In the genomic region with DNA sequence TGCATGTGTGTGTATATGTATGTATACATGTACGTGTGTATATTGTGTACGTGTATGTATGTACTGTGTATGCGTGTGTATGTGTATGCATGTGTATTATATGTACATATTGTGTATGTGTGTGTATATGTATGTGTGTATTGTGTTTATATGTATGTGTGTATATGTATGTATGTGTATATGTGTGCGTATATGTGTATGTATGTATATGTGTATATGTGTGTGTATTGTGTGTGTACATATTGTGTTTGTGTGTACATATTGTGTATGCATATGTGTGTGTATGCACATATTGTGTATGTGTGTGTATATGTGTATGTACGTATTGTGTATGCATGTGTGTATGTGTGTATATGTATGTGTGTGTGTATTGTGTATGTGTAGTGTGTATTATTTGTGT, we compare ENCODE assay signal across 16 cellular contexts. TPM values are rescaled to one million over a fixed set of nuclear protein-coding genes. Genes with fewer than 3 reads are reported as not detected.
A peak's percentile ranks its signal among the peaks of the same experiment; 100 is the strongest.
DNase-seq lines count a peak whose midpoint lies in the region; ATAC-seq, FAIRE-seq and TF ChIP-seq lines count a peak whose summit lies in the region.
"Had no signal": no experiment of that assay in that cellular context is flagged by ENCODE, and none has a peak within 500 bp of the region (broad histone marks: within the 10 kb centered on the region; RNA-seq: fewer than 3 reads in every experiment).

No MANE protein-coding gene starts in this region.

- no peak overlapping the region for H3K9ac ChIP-seq in neural progenitor cell

- H3K4me1 ChIP-seq in Caco-2: peaks cover 46% of the 10 kb centered on the region
- no peaks in the 10 kb centered on the region for H3K4me1 ChIP-seq in neural progenitor cell
- H3K4me1 ChIP-seq in A673 (ENCODE audit: insufficient read depth, low read length, poor library complexity, severe bottlenecking): no peaks in the 10 kb centered on the region

- H3K36me3 ChIP-seq in Caco-2 (ENCODE audit: control insufficient read depth, insufficient read depth, low read length) (no peaks in the 10 kb centered on the region), neural progenitor cell (no peaks in the 10 kb centered on the region), A673 (ENCODE audit: insufficient read depth, low read length, poor library complexity, severe bottlenecking) (no peaks in the 10 kb centered on the region)

- H3K4me3 Mint-ChIP-seq in Caco-2 (ENCODE audit: unreplicated experiment) (peak overlapping the region; percentile 22), WTC11 (no peak overlapping the region), neural progenitor cell (no peak overlapping the region)
- H3K4me3 Mint-ChIP-seq: B cell; CD4-positive, alpha-beta memory T cell; HFFc6 had no signal

- H3K27ac Mint-ChIP-seq in Caco-2 (ENCODE audit: unreplicated experiment) (peak overlapping the region; percentile 64), WTC11 (peak overlapping the region; percentile 4; the same call in 1 of the 2 replicates), neural progenitor cell (peak overlapping the region; percentile 27)
- H3K27ac Mint-ChIP-seq: B cell, H9, HFFc6 had no signal

- no peaks in the 10 kb centered on the region for H3K79me2 ChIP-seq in neural progenitor cell (ENCODE audit: low read depth)

- no peak for ATAC-seq in WTC11

- H3K27ac ChIP-seq in neural progenitor cell: no peak overlapping the region
- no peak overlapping the region for H3K27ac ChIP-seq in A673 (ENCODE audit: low read depth, low read length, poor library complexity, severe bottlenecking)
- H3K27ac ChIP-seq: C4-2B had no signal

- CTCF ChIA-PET in Caco-2 (lab: Charles Lee): no interaction called here
- CTCF ChIA-PET in WTC11 (lab: Charles Lee): no interaction called here
- CTCF ChIA-PET in A673 (lab: Charles Lee): no interaction called here

- H3F3A ChIP-seq in neural progenitor cell (ENCODE audit: low read depth): no peaks in the 10 kb centered on the region

- TF ChIP-seq CTCF in Caco-2 (IDR thresholded peaks at IDR 0.05; ENCODE audit: insufficient read depth in 1 of 2, low read depth in 1 of 2, low read length in 1 of 2, severe bottlenecking in 1 of 2, unreplicated experiment in 1 of 2) (no peak), WTC11 (IDR thresholded peaks at IDR 0.05) (no peak), neural progenitor cell (IDR thresholded peaks at IDR 0.05) (no peak), A673 (conservative IDR thresholded peaks at IDR 0.05; ENCODE audit: low read depth, low read length) (no peak)

- H3K36me3 Mint-ChIP-seq in Caco-2 (ENCODE audit: insufficient read depth, unreplicated experiment): peaks cover 12% of the 10 kb centered on the region
- peaks cover 18% of the 10 kb centered on the region for H3K36me3 Mint-ChIP-seq in WTC11
- peaks cover 2% of the 10 kb centered on the region for H3K36me3 Mint-ChIP-seq in neural progenitor cell
- H3K36me3 Mint-ChIP-seq: CD4-positive, alpha-beta memory T cell had no signal

- POLR2A ChIA-PET in Caco-2 (lab: Charles Lee) (no interaction called here), WTC11 (lab: Charles Lee) (no interaction called here), A673 (lab: Charles Lee; ENCODE audit: low non-redundant PET) (no interaction called here)

- no peak overlapping the region for H3K4me3 ChIP-seq in Caco-2 (ENCODE audit: low read depth, low read length)
- H3K4me3 ChIP-seq in neural progenitor cell: no peak overlapping the region
- H3K4me3 ChIP-seq in A673 (ENCODE audit: low read depth, low read length, poor library complexity, severe bottlenecking): no peak overlapping the region

- intact Hi-C loops in Caco-2 (cut with micrococcal nuclease; ENCODE audit: unreplicated experiment) (no loop called here), A673 (cut with micrococcal nuclease; ENCODE audit: unreplicated experiment) (no loop called here)

- no peak overlapping the region for H2AFZ ChIP-seq in neural progenitor cell (replicated peaks)

- BruUV-seq in Caco-2 (replicated peaks; lab: Mats Ljungman, UMichigan) (no TSS peak), A673 (replicated peaks; lab: Mats Ljungman, UMichigan) (no TSS peak)

- no peaks in the 10 kb centered on the region for H3K27me3 ChIP-seq in Caco-2 (replicated peaks; ENCODE audit: control insufficient read depth, insufficient read depth, low read length)
- H3K27me3 ChIP-seq in neural progenitor cell: no peaks in the 10 kb centered on the region
- H3K27me3 ChIP-seq in A673 (replicated peaks; ENCODE audit: insufficient read depth, low read depth, low read length, poor library complexity): no peaks in the 10 kb centered on the region

- H3K9me3 ChIP-seq in Caco-2 (peaks cover 5% of the 10 kb centered on the region; the same call in 1 of the 2 replicates), neural progenitor cell (ENCODE audit: low read depth) (peaks cover 9% of the 10 kb centered on the region), A673 (ENCODE audit: low read depth, low read length, poor library complexity, severe bottlenecking) (no peaks in the 10 kb centered on the region)

- H4K20me1 ChIP-seq in neural progenitor cell (ENCODE audit: low read depth): no peaks in the 10 kb centered on the region

- peaks cover 40% of the 10 kb centered on the region for H3K4me1 Mint-ChIP-seq in Caco-2 (ENCODE audit: low read depth, unreplicated experiment)
- H3K4me1 Mint-ChIP-seq in WTC11: peaks cover 12% of the 10 kb centered on the region
- no peaks in the 10 kb centered on the region for H3K4me1 Mint-ChIP-seq in neural progenitor cell

- TF ChIP-seq POLR2A in GM12892 (IDR thresholded peaks at IDR 0.05; ENCODE audit: low read depth, low read length): no peak

- peaks cover 8% of the 10 kb centered on the region for H3K9me3 Mint-ChIP-seq in Caco-2 (ENCODE audit: unreplicated experiment)
- peaks cover 29% of the 10 kb centered on the region for H3K9me3 Mint-ChIP-seq in WTC11
- peaks cover 28% of the 10 kb centered on the region for H3K9me3 Mint-ChIP-seq in neural progenitor cell
- H3K9me3 Mint-ChIP-seq: CD4-positive, alpha-beta memory T cell; HFFc6 had no signal

- no peak overlapping the region for H3K4me2 ChIP-seq in neural progenitor cell

- FAIRE-seq in GM12892 (lab: Jason Lieb, UNC): peak; percentile 5

- DNase-seq in Caco-2 (no peak), GM12892 (ENCODE audit: insufficient read length) (no peak), WTC11 (ENCODE audit: low spot score) (no peak), neural progenitor cell (ENCODE audit: low spot score) (no peak), C1 segment of cervical spinal cord (lab: John Stamatoyannopoulos, UW) (no peak), A673 (ENCODE audit: low spot score) (no peak)
- DNase-seq in activated effector memory CD4-positive, alpha-beta T cell treated with Interleukin-2 at 50 U/mL for 16 hours: no peak
- DNase-seq: CD4-positive, alpha-beta memory T cell; DMS53; GOT3; H9; HFFc6; KG1 had no signal

- H3K27me3 Mint-ChIP-seq in Caco-2 (ENCODE audit: insufficient read depth, unreplicated experiment) (no peaks in the 10 kb centered on the region), WTC11 (ENCODE audit: low read depth) (peaks cover 7% of the 10 kb centered on the region), neural progenitor cell (ENCODE audit: insufficient read depth, low read depth) (peaks cover 6% of the 10 kb centered on the region)
- H3K27me3 Mint-ChIP-seq: CD4-positive, alpha-beta memory T cell had no signal

TF ChIP-seq in WTC11, 78 proteins besides CTCF, POLR2A, EP300 and RAD21:
- no peak for TF ChIP-seq ZNF396 (CRISPR knock-in tag; IDR thresholded peaks at IDR 0.05; ENCODE audit: borderline replicate concordance)
- no peak for TF ChIP-seq TEAD1 (CRISPR knock-in tag; IDR thresholded peaks at IDR 0.05)
- TF ChIP-seq, protein P1, sequence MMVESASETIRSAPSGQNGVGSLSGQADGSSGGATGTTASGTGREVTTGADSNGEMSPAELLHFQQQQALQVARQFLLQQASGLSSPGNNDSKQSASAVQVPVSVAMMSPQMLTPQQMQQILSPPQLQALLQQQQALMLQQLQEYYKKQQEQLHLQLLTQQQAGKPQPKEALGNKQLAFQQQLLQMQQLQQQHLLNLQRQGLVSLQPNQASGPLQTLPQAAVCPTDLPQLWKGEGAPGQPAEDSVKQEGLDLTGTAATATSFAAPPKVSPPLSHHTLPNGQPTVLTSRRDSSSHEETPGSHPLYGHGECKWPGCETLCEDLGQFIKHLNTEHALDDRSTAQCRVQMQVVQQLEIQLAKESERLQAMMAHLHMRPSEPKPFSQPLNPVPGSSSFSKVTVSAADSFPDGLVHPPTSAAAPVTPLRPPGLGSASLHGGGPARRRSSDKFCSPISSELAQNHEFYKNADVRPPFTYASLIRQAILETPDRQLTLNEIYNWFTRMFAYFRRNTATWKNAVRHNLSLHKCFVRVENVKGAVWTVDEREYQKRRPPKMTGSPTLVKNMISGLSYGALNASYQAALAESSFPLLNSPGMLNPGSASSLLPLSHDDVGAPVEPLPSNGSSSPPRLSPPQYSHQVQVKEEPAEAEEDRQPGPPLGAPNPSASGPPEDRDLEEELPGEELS (CRISPR knock-in tag; IDR thresholded peaks at IDR 0.05): no peak
- TF ChIP-seq, protein P2, sequence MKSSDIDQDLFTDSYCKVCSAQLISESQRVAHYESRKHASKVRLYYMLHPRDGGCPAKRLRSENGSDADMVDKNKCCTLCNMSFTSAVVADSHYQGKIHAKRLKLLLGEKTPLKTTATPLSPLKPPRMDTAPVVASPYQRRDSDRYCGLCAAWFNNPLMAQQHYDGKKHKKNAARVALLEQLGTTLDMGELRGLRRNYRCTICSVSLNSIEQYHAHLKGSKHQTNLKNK (CRISPR knock-in tag; IDR thresholded peaks at IDR 0.05): no peak

RNA-seq across cellular contexts. Expression of a gene that starts 15.6 kb away (rescaled TPM):
- total RNA-seq in Caco-2 (2022) (1.5 and 3.9 TPM in 2 replicates), WTC11 (2021) (2.2 to 4.1 TPM (median 3.0 TPM) in 3 replicates), neural progenitor cell (ENCODE audit: low replicate concordance) (1.2 TPM in 1 of 2 replicates, not detected in the other), A673 (2021) (38.5 and 48.4 TPM in 2 replicates)
- polyA plus RNA-seq in GM12892 (2012; ENCODE audit: missing spikeins): 0.19 TPM
- total RNA-seq: A172, B cell had no signal

RNA-seq across cellular contexts. Expression of a gene that starts 16.8 kb away (rescaled TPM):
- 6.0 and 6.8 TPM in 2 replicates for total RNA-seq in Caco-2 (2022)
- not detected for polyA plus RNA-seq in GM12892 (2012; ENCODE audit: missing spikeins)
- 0.73 to 0.98 TPM (median 0.78 TPM) in 3 replicates for total RNA-seq in WTC11 (2021)
- 0.09 TPM in 1 of 2 replicates, not detected in the other for total RNA-seq in neural progenitor cell (ENCODE audit: low replicate concordance)
- 5.0 and 5.3 TPM in 2 replicates for total RNA-seq in A673 (2021)
- total RNA-seq: A172, B cell had no signal

RNA-seq across cellular contexts. Expression of a gene that starts 59.0 kb away (rescaled TPM):
- total RNA-seq in Caco-2 (2022) (35.4 and 41.3 TPM in 2 replicates), WTC11 (2021) (22.7 to 28.1 TPM (median 26.8 TPM) in 3 replicates), neural progenitor cell (ENCODE audit: low replicate concordance) (3.5 and 15.4 TPM in 2 replicates), A673 (2021) (30.7 and 44.3 TPM in 2 replicates)
- polyA plus RNA-seq in GM12892 (2012; ENCODE audit: missing spikeins): 16.8 TPM

Comparison
In these comparisons a context has a peak if more than half of its experiments do, and no peak if none do; other contexts are left out.
1. H3K27ac Mint-ChIP-seq: peak in every context shown above with its lines; median percentile 64 in Caco-2; 27 in neural progenitor cell; 4 in WTC11.